In the genomic region with DNA sequence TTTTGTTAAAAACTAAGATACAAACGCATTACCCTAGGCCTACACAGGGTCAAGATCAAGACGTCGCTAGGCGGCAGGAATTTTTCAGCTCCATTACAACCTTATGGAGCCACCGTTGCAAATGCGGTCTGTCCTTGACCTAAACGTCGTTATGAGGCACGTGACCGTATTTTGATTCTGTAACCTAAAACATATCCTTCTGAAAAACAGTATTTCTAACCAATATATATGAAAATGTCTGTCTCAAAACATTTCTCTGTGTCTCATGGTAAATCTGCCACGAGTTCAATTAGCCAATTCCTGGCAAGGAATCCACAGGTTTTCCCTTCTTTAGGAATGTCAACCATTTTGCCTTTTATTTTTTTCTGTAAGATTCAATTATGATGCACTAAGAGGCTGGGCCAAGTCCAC, we compare ENCODE assay signal across 8 cellular contexts. TPM values are rescaled to one million over a fixed set of nuclear protein-coding genes. Genes with fewer than 3 reads are reported as not detected.
DNase-seq lines count a peak whose midpoint lies in the region; ATAC-seq and TF ChIP-seq lines count a peak whose summit lies in the region.

No MANE protein-coding gene starts in this region.

- 0 to 1% methylated on average over 7 to 11 of the region's 11 CpGs for WGBS in endodermal cell (ENCODE audit: insufficient coverage in 1 of 2, insufficient read length in 1 of 2), 2 experiments

- peaks cover 62% of the 10 kb centered on the region for H3K4me1 Mint-ChIP-seq in CD8-positive, alpha-beta T cell (ENCODE audit: low read depth)
- peaks cover 29% of the 10 kb centered on the region for H3K4me1 Mint-ChIP-seq in endodermal cell
- H3K4me1 Mint-ChIP-seq in naive thymus-derived CD8-positive, alpha-beta T cell = peaks cover 30 to 72% (median 64%) of the 10 kb centered on the region in 4 donors

- ATAC-seq in CD8-positive, alpha-beta T cell = no peak
- no peak for ATAC-seq in naive thymus-derived CD8-positive, alpha-beta T cell
- ATAC-seq in HG03469 (IDR thresholded peaks at IDR 0.05; ENCODE audit: unreplicated experiment) (no peak), HG03342 (IDR thresholded peaks at IDR 0.05; ENCODE audit: unreplicated experiment) (no peak), HG03432 (IDR thresholded peaks at IDR 0.05; ENCODE audit: unreplicated experiment) (no peak)

- peaks cover 49% of the 10 kb centered on the region for H3K4me1 ChIP-seq in CD8-positive, alpha-beta T cell (ENCODE audit: insufficient read depth, low read length)
- H3K4me1 ChIP-seq in endodermal cell (ENCODE audit: control insufficient read depth, insufficient read depth, low read length) = peaks cover 4% of the 10 kb centered on the region

- peak overlapping the region; percentile 83 for H3K27ac ChIP-seq in CD8-positive, alpha-beta T cell (ENCODE audit: low read depth, low read length)
- H3K27ac ChIP-seq in SK-N-MC (peak overlapping the region; percentile 83), endodermal cell (ENCODE audit: low read depth, low read length) (peak overlapping the region; percentile 98)

- no peaks in the 10 kb centered on the region for H3K9me3 ChIP-seq in CD8-positive, alpha-beta T cell (ENCODE audit: low read length)
- H3K9me3 ChIP-seq in SK-N-MC (ENCODE audit: low read depth, low read length) (no peaks in the 10 kb centered on the region), endodermal cell (ENCODE audit: control insufficient read depth, low read length) (no peaks in the 10 kb centered on the region)

- peak overlapping the region; percentile 92 for H3K4me3 Mint-ChIP-seq in CD8-positive, alpha-beta T cell
- peak overlapping the region; percentile 99 for H3K4me3 Mint-ChIP-seq in endodermal cell
- H3K4me3 Mint-ChIP-seq in naive thymus-derived CD8-positive, alpha-beta T cell = peak overlapping the region; percentile 91 to 100 (median 94)

- POLR2A ChIA-PET in CD8-positive, alpha-beta T cell (lab: Charles Lee) = interaction anchor here (1.0 to 2.9 kb wide), 5 partner anchors 14 to 184 kb away, joined by 3 to 15 read pairs (median 4); a partner anchor contains a TSS
- POLR2A ChIA-PET in naive thymus-derived CD8-positive, alpha-beta T cell (lab: Charles Lee) = interaction anchor here (0.5 to 2.9 kb wide), 8 partner anchors 8 to 189 kb away, joined by 3 to 14 read pairs (median 3); a partner anchor contains a TSS

- no peak for TF ChIP-seq CTCF in CD8-positive, alpha-beta T cell (IDR thresholded peaks at IDR 0.05)
- no peak for TF ChIP-seq CTCF in endodermal cell (conservative IDR thresholded peaks at IDR 0.05)

- H3K27me3 Mint-ChIP-seq in CD8-positive, alpha-beta T cell (ENCODE audit: low read depth) = no peaks in the 10 kb centered on the region
- no peaks in the 10 kb centered on the region for H3K27me3 Mint-ChIP-seq in endodermal cell (ENCODE audit: insufficient read depth)
- H3K27me3 Mint-ChIP-seq in naive thymus-derived CD8-positive, alpha-beta T cell = no peaks in the 10 kb centered on the region

- peaks cover 8% of the 10 kb centered on the region for H3K36me3 Mint-ChIP-seq in CD8-positive, alpha-beta T cell
- H3K36me3 Mint-ChIP-seq in endodermal cell (ENCODE audit: low read depth) = peaks cover 3% of the 10 kb centered on the region
- peaks cover 0 to 3% (median 0%) of the 10 kb centered on the region in 3 donors for H3K36me3 Mint-ChIP-seq in naive thymus-derived CD8-positive, alpha-beta T cell

- H3K36me3 ChIP-seq in CD8-positive, alpha-beta T cell (ENCODE audit: insufficient read depth, low read length) = no peaks in the 10 kb centered on the region
- H3K36me3 ChIP-seq in SK-N-MC (ENCODE audit: insufficient read depth, low read length) (no peaks in the 10 kb centered on the region), endodermal cell (ENCODE audit: control insufficient read depth, insufficient read depth, low read length) (peaks cover 8% of the 10 kb centered on the region)

- peak overlapping the region; percentile 92 for H3K27ac Mint-ChIP-seq in CD8-positive, alpha-beta T cell
- peak overlapping the region; percentile 97 for H3K27ac Mint-ChIP-seq in endodermal cell
- peak overlapping the region; percentile 86 to 99 (median 94) for H3K27ac Mint-ChIP-seq in naive thymus-derived CD8-positive, alpha-beta T cell

- no peaks in the 10 kb centered on the region for H3K27me3 ChIP-seq in CD8-positive, alpha-beta T cell (ENCODE audit: insufficient read depth, low read length)
- no peaks in the 10 kb centered on the region for H3K27me3 ChIP-seq in endodermal cell (ENCODE audit: control insufficient read depth, insufficient read depth, low read length, poor library complexity, severe bottlenecking)

- H3K4me3 ChIP-seq in CD8-positive, alpha-beta T cell (ENCODE audit: low read depth, low read length) = peak overlapping the region; percentile 79
- H3K4me3 ChIP-seq in SK-N-MC (peak overlapping the region; percentile 99), endodermal cell (ENCODE audit: low read length) (peak overlapping the region; percentile 99)

- CTCF ChIA-PET in CD8-positive, alpha-beta T cell (lab: Charles Lee) = interaction anchor here (0.6 to 4.8 kb wide), 10 partner anchors 11 to 687 kb away, joined by 3 to 39 read pairs (median 6); no protein-coding TSS in a partner anchor

- peak overlapping the region; percentile 92 for H3K9ac ChIP-seq in SK-N-MC (ENCODE audit: insufficient read length)
- H3K9ac ChIP-seq in endodermal cell (ENCODE audit: extremely low read depth, low read length, poor library complexity, severe bottlenecking) = peak overlapping the region; percentile 93

- no peaks in the 10 kb centered on the region for H3K9me3 Mint-ChIP-seq in CD8-positive, alpha-beta T cell
- no peaks in the 10 kb centered on the region for H3K9me3 Mint-ChIP-seq in endodermal cell
- H3K9me3 Mint-ChIP-seq in naive thymus-derived CD8-positive, alpha-beta T cell = no peaks in the 10 kb centered on the region

- intact Hi-C loops in CD8-positive, alpha-beta T cell (cut with DNase I, micrococcal nuclease) = loop anchor here (1.0 to 10.0 kb wide), 9 partner anchors 10 to 494 kb away; a partner anchor contains a TSS

- DNase-seq in CD8-positive, alpha-beta T cell = no peak
- DNase-seq in HCEC 1CT (peak; percentile 64), SK-N-MC (ENCODE audit: low read depth, low spot score) (no peak), endodermal cell (peak; percentile 54)
- no peak for DNase-seq in naive thymus-derived CD8-positive, alpha-beta T cell

RNA-seq across cellular contexts. Expression of a gene that starts 1.7 kb away (rescaled TPM):
- total RNA-seq in CD8-positive, alpha-beta T cell = 10 to 100 TPM; 79.7 to 81.7 TPM
- 100 to 1,000 TPM; 180 to 225 TPM for total RNA-seq in endodermal cell
- polyA plus RNA-seq in endodermal cell (2013, experiment 1 of 2) = 248 TPM
- 241 TPM for polyA plus RNA-seq in endodermal cell (2013, experiment 2 of 2)
- total RNA-seq in naive thymus-derived CD8-positive, alpha-beta T cell = 10 to 100 TPM; 68.3 to 69.3 TPM
- 10 to 100 TPM; 68.0 to 77.1 (median 74.2) TPM for polyA plus RNA-seq in naive thymus-derived CD8-positive, alpha-beta T cell

Comparison
In these comparisons a context has a peak if more than half of its experiments do, and no peak if none do; other contexts are left out.
1. DNase-seq: peak in HCEC 1CT (single experiment) and endodermal cell (single experiment); none in CD8-positive, alpha-beta T cell (0 of 7), SK-N-MC (single experiment) and naive thymus-derived CD8-positive, alpha-beta T cell (0 of 10).
2. Peak in every context shown above with its lines, with median percentiles within 50 percentile points of each other: H3K27ac ChIP-seq, H3K4me3 ChIP-seq, H3K27ac Mint-ChIP-seq and H3K4me3 Mint-ChIP-seq.